ENCODE assay signal across 9 cellular contexts in the genomic region with DNA sequence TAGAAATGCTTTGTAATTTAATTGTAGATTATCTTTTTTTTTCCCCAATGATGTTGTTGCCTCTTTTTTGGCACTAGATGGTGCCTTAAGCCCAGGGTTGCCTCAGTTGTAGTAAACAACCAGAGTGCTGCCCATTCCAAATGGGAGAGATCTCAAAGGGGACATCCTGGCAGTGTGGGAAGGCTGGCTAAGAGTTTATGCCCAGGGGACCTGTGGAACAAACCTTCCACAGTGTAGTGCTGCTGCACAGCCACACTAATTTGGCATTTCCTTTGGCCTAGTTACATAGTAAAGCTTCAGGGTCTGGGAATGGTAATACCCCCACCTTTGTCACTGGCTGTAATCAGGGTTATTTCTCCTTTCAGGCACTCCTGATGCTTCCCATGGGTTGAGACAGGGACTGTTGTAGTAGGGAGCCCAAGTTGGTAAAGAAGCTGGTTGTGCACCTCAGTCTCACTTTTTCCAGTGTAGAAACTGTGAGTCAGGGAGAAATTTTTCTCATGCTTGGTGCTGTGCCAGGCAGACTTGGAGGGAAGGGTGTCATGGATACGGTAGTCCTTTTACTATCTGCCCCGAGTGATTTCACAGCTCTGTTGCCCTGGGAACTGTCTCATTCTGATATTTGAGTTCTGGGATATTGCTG.
DNase-seq lines count a peak whose midpoint lies in the region; ATAC-seq, FAIRE-seq and TF ChIP-seq lines count a peak whose summit lies in the region.
"Had no signal": no experiment of that assay in that cellular context is flagged by ENCODE, and none has a peak within 500 bp of the region (broad histone marks: within the 10 kb centered on the region; RNA-seq: fewer than 3 reads in every experiment).

No MANE protein-coding gene starts in this region.

- no peaks in the 10 kb centered on the region for H3K9me3 ChIP-seq in keratinocyte (ENCODE audit: control insufficient read depth, low read depth, low read length)
- H3K9me3 ChIP-seq in HAP-1, result no peaks in the 10 kb centered on the region

- POLR2A ChIA-PET in AG04449 (lab: Yijun Ruan, JAX), result interaction anchor here (0.6 kb wide), 1 partner anchor 678 kb away, joined by 4 read pairs; no protein-coding TSS in a partner anchor

- CTCF ChIA-PET in AG04449 (lab: Yijun Ruan, JAX), result interaction anchor here (0.7 to 1.7 kb wide), 15 partner anchors 11 to 1089 kb away, joined by 3 to 10 read pairs (median 3); partner anchors contain the start of gene CDYL

- dilution Hi-C loops in keratinocyte (cut with MboI; ENCODE audit: extremely low pct_ligation_motif_present, low sequenced_read_pairs), result no loop called here

- DNase-seq in AG04449 (ENCODE audit: low read depth, low spot score), result peak; percentile 85
- DNase-seq in HS-5 (ENCODE audit: low read depth), result peak; percentile 83
- DNase-seq in astrocyte of the cerebellum (ENCODE audit: low read depth), result peak; percentile 88
- DNase-seq in keratinocyte (ENCODE audit: low read depth, low spot score), result no peak
- no peak for DNase-seq in stimulated activated naive B cell treated with anti-CD40 and anti-IgM and Interleukin-4, amounts not matched to agents 10 μg/mL and 1 μg/mL and 100 μg/mL, for 72 hours
- DNase-seq in mesenteric fat pad (ENCODE audit: low spot score), result no peak
- no peak for DNase-seq in HAP-1 (ENCODE audit: low spot score in 2 of 2)
- DNase-seq: RPMI8226 had no signal

- no peak overlapping the region for H3K4me3 Mint-ChIP-seq in stimulated activated naive B cell treated with anti-CD40 and anti-IgM and Interleukin-4, amounts not matched to agents 10 μg/mL and 1 μg/mL and 100 μg/mL, for 72 hours

- peak; percentile 40 for TF ChIP-seq CTCF in AG04449 (IDR thresholded peaks at IDR 0.05; ENCODE audit: insufficient read depth, low read length, missing control alignments)
- peak; percentile 59 for TF ChIP-seq CTCF in astrocyte of the cerebellum (IDR thresholded peaks at IDR 0.05; ENCODE audit: low read depth, low read length, missing control alignments)
- peak; percentile 29 to 66 (median 61) for TF ChIP-seq CTCF in keratinocyte (optimal IDR thresholded peaks at IDR 0.05 in 1 of 3, IDR thresholded peaks at IDR 0.05 in 1 of 3, conservative IDR thresholded peaks at IDR 0.05 in 1 of 3; ENCODE audit: extremely low read depth in 1 of 3, insufficient read depth in 2 of 3, low read length in 3 of 3)

- peak overlapping the region; percentile 25 for H2AFZ ChIP-seq in keratinocyte (ENCODE audit: control insufficient read depth, low read length)

- H4K20me1 ChIP-seq in keratinocyte (ENCODE audit: control insufficient read depth, extremely low read depth, insufficient read depth, low read length), result no peaks in the 10 kb centered on the region

- H3K4me1 ChIP-seq in keratinocyte (ENCODE audit: control insufficient read depth, extremely low read depth, insufficient read depth, low read length), result peaks cover 32% of the 10 kb centered on the region
- H3K4me1 ChIP-seq in HAP-1, result no peaks in the 10 kb centered on the region

- H3K36me3 ChIP-seq in keratinocyte (ENCODE audit: control insufficient read depth in 2 of 2, extremely low read depth in 1 of 2, insufficient read depth in 2 of 2, low read length in 2 of 2) (no peaks in the 10 kb centered on the region), HAP-1 (replicated peaks) (no peaks in the 10 kb centered on the region)

- in situ Hi-C loops in astrocyte of the cerebellum (cut with HindIII; ENCODE audit: low sequenced_read_pairs) (no loop called here), HAP-1 (cut with MboI; ENCODE audit: low sequenced_read_pairs) (no loop called here)

- peaks cover 12% of the 10 kb centered on the region in 2 donors for H3K27me3 Mint-ChIP-seq in stimulated activated naive B cell treated with anti-CD40 and anti-IgM and Interleukin-4, amounts not matched to agents 10 μg/mL and 1 μg/mL and 100 μg/mL, for 72 hours

- H3K9me1 ChIP-seq in keratinocyte (ENCODE audit: control insufficient read depth, extremely low read depth, insufficient read depth, low read length), result no peaks in the 10 kb centered on the region

- H3K9ac ChIP-seq in keratinocyte (ENCODE audit: control insufficient read depth, extremely low read depth, insufficient read depth, low read length), result peak overlapping the region; percentile 67

- peak overlapping the region; percentile 28 for H3K4me3 ChIP-seq in AG04449 (ENCODE audit: low read depth, low read length)
- no peak overlapping the region for H3K4me3 ChIP-seq in astrocyte of the cerebellum (ENCODE audit: low read depth, low read length)
- H3K4me3 ChIP-seq in keratinocyte (ENCODE audit: control insufficient read depth in 2 of 3, extremely low read depth in 1 of 3, insufficient read depth in 2 of 3, low read depth in 1 of 3, low read length in 3 of 3), result peak overlapping the region in 2 of 3 experiments; percentile 7 to 36
- H3K4me3 ChIP-seq in HAP-1, result no peak overlapping the region

- FAIRE-seq in keratinocyte (lab: Jason Lieb, UNC), result peak; percentile 92

- H3K27ac ChIP-seq in keratinocyte (ENCODE audit: control insufficient read depth, insufficient read depth, low read length), result peak overlapping the region; percentile 81

- H3K4me2 ChIP-seq in keratinocyte (ENCODE audit: control insufficient read depth, extremely low read depth, insufficient read depth, low read depth, low read length), result peak overlapping the region; percentile 43

- H3K4me1 Mint-ChIP-seq in stimulated activated naive B cell treated with anti-CD40 and anti-IgM and Interleukin-4, amounts not matched to agents 10 μg/mL and 1 μg/mL and 100 μg/mL, for 72 hours, result peaks cover 11 to 13% of the 10 kb centered on the region in 2 donors

- H3K27ac Mint-ChIP-seq in stimulated activated naive B cell treated with anti-CD40 and anti-IgM and Interleukin-4, amounts not matched to agents 10 μg/mL and 1 μg/mL and 100 μg/mL, for 72 hours, result no peak overlapping the region

- no peaks in the 10 kb centered on the region for H3K27me3 ChIP-seq in keratinocyte (ENCODE audit: control insufficient read depth, extremely low read depth, insufficient read depth, low read length)
- H3K27me3 ChIP-seq in HAP-1 (ENCODE audit: low read depth), result no peaks in the 10 kb centered on the region

- H3K79me2 ChIP-seq in keratinocyte (ENCODE audit: control insufficient read depth, insufficient read depth, low read length), result no peaks in the 10 kb centered on the region

- peaks cover 26 to 29% of the 10 kb centered on the region in 2 donors for H3K9me3 Mint-ChIP-seq in stimulated activated naive B cell treated with anti-CD40 and anti-IgM and Interleukin-4, amounts not matched to agents 10 μg/mL and 1 μg/mL and 100 μg/mL, for 72 hours

- no peak for ATAC-seq in stimulated activated naive B cell treated with anti-CD40 and anti-IgM and Interleukin-4, amounts not matched to agents 10 μg/mL and 1 μg/mL and 100 μg/mL, for 72 hours (replicated peaks)
- no peak for ATAC-seq in HG03108 (IDR thresholded peaks at IDR 0.05; ENCODE audit: unreplicated experiment)

- H3K36me3 Mint-ChIP-seq in stimulated activated naive B cell treated with anti-CD40 and anti-IgM and Interleukin-4, amounts not matched to agents 10 μg/mL and 1 μg/mL and 100 μg/mL, for 72 hours, result peaks cover 0 to 3% of the 10 kb centered on the region in 2 donors

Comparison
In these comparisons a context has a peak if more than half of its experiments do, and no peak if none do; other contexts are left out.
1. DNase-seq: peak in AG04449 (single experiment), HS-5 (single experiment) and astrocyte of the cerebellum (single experiment); none in keratinocyte (single experiment), stimulated activated naive B cell treated with anti-CD40 and anti-IgM and Interleukin-4, amounts not matched to agents 10 μg/mL and 1 μg/mL and 100 μg/mL, for 72 hours (single experiment), mesenteric fat pad (single experiment) and HAP-1 (0 of 2).
2. H3K4me3 ChIP-seq: peak in AG04449 (single experiment) and keratinocyte (2 of 3); none in astrocyte of the cerebellum (single experiment) and HAP-1 (single experiment).
3. Peak in every context shown above with its lines, with median percentiles within 50 percentile points of each other: CTCF ChIP-seq.